In genomic region chr2:68074050-68074449, GRCh38 we compare ENCODE assay signal across 6 cellular contexts.
"Had no signal": no experiment of that assay in that cellular context is flagged by ENCODE, and none has a peak within 500 bp of the region (broad histone marks: within the 10 kb centered on the region; RNA-seq: fewer than 3 reads in every experiment).

No MANE protein-coding gene starts in this region.

- FAIRE-seq: HTR-8/SVneo had no signal

- H3K4me2 ChIP-seq: KMS-11 had no signal

- H3K27ac ChIP-seq: HL-60, KMS-11 had no signal

- H3K9ac ChIP-seq: KMS-11 had no signal

- DNase-seq: IMR-90, KBM-7, KG1 had no signal
